In genomic region chr5:127761869-127762268, GRCh38 we compare ENCODE assay signal across 24 cellular contexts. TPM values are rescaled to one million over a fixed set of nuclear protein-coding genes. Genes with fewer than 3 reads are reported as not detected.
"Had no signal": no experiment of that assay in that cellular context is flagged by ENCODE, and none has a peak within 500 bp of the region (broad histone marks: within the 10 kb centered on the region; RNA-seq: fewer than 3 reads in every experiment).

No MANE protein-coding gene starts in this region.

- H3K27ac ChIP-seq: epithelial cell of prostate, lower lobe of right lung, right atrium auricular region, spleen, suprapubic skin, thyroid gland had no signal

- H3K27me3 ChIP-seq: gastroesophageal sphincter, right atrium auricular region, spleen, suprapubic skin, thyroid gland had no signal

- H3K4me1 ChIP-seq: lower lobe of right lung, prostate gland, spleen, thyroid gland had no signal

- DNase-seq: cortex of kidney; effector CD4-positive, alpha-beta T cell; foreskin fibroblast; glutamatergic neuron; hypothalamus; immature natural killer cell; islet precursor cell; kidney glomerular epithelial cell; left colon; left ventricle myocardium superior; lower lobe of right lung; naive thymus-derived CD8-positive, alpha-beta T cell; nephron progenitor cell; nucleus accumbens; spleen; stimulated activated naive B cell treated with anti-CD40 and anti-IgM and Interleukin-4, amounts not matched to agents 10 μg/mL and 1 μg/mL and 100 μg/mL, for 72 hours; thyroid gland had no signal

- H3K36me3 ChIP-seq: gastroesophageal sphincter, lower lobe of right lung, prostate gland, right atrium auricular region, spleen, suprapubic skin, thyroid gland had no signal

- ATAC-seq: esophagus mucosa; gastroesophageal sphincter; left colon; left ventricle myocardium superior; lower lobe of right lung; naive thymus-derived CD8-positive, alpha-beta T cell; sciatic nerve; stimulated activated naive B cell treated with anti-CD40 and anti-IgM and Interleukin-4, amounts not matched to agents 10 μg/mL and 1 μg/mL and 100 μg/mL, for 72 hours had no signal

- H3K4me3 ChIP-seq: gastroesophageal sphincter, lower lobe of right lung, prostate gland, right atrium auricular region, spleen, suprapubic skin, thyroid gland had no signal

- H3K9me3 ChIP-seq: gastroesophageal sphincter, lower lobe of right lung, prostate gland, right atrium auricular region, spleen, suprapubic skin, thyroid gland had no signal

RNA-seq across cellular contexts. Expression of gene CCDC192, which starts 58.7 kb away (rescaled TPM):
- polyA plus RNA-seq: immature natural killer cell; naive thymus-derived CD8-positive, alpha-beta T cell; spleen had no signal
